In the genomic region with DNA sequence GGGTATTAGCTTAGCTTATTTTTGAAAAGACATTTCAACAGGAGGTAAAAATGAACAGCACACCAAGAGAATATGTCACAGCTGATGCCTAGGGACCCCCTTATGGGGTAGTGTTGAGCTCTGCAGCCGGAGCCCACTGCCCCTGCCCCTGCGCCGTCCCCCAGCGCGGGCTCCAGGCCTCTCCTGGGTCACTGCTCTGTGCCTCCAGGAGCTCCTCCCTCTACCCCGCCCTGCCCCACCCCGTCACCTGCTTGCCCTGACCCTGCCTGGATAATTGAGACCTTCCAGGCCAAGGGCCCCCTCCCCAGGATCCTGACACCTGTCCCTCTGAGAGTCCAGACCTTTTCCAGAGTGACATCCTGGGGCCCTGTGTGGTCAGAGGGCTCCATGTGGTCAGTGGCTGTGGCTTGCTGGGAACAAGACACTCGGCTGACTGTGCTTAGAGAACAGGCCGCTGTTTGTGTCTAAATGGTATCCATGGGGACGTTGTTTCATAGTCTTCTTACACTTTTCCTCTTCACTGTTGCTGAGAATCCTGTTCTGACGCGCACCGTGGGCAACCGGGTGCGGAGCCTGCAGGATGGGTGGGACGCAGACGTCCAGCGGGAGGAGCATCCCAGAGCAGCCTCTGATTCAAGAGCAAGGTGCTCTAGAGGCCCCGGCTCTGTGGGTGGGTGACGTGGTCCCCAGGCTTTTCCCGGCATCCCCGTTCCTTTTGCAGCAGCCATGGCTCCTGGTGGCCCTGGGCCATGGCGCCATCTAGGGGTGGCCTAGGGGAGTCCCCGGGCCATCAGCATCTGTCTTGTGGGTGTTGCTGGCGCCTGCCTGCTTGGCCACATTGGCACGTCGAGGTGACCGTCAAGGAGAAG, we compare ENCODE assay signal across 1 cellular context.
TF ChIP-seq lines count a peak whose summit lies in the region.

No MANE protein-coding gene starts in this region.

TF ChIP-seq in HepG2, 621 proteins besides CTCF, POLR2A, EP300 and RAD21 (continued from another document and continues in another):
- TF ChIP-seq KAT8 (CRISPR knock-in tag; IDR thresholded peaks at IDR 0.05) (peak; percentile 24; the same call in 1 of the 2 replicates), ZNF563 (CRISPR knock-in tag; IDR thresholded peaks at IDR 0.05) (no peak), FOSL2 (CRISPR knock-in tag; IDR thresholded peaks at IDR 0.05) (peak; percentile 53), HNRNPUL1 (IDR thresholded peaks at IDR 0.05; ENCODE audit: low read depth, low read length) (no peak), SALL2 (CRISPR knock-in tag; IDR thresholded peaks at IDR 0.05) (no peak), ZBTB42 (CRISPR knock-in tag; IDR thresholded peaks at IDR 0.05) (no peak), SOX13 (IDR thresholded peaks at IDR 0.05) (no peak), SOX13 (CRISPR knock-in tag; conservative IDR thresholded peaks at IDR 0.05 in 1 of 2, IDR thresholded peaks at IDR 0.05 in 1 of 2) (no peak), RBFOX2 (IDR thresholded peaks at IDR 0.05; ENCODE audit: low read depth, low read length) (no peak), ZNF746 (CRISPR knock-in tag; IDR thresholded peaks at IDR 0.05) (no peak), NONO (IDR thresholded peaks at IDR 0.05) (no peak), NONO (CRISPR knock-in tag; conservative IDR thresholded peaks at IDR 0.05) (no peak), ZSCAN31 (CRISPR knock-in tag; IDR thresholded peaks at IDR 0.05; ENCODE audit: low read depth) (0 out of 2 replicates have a peak, but pooled peaks have one; percentile 6), SNAPC4 (CRISPR knock-in tag; IDR thresholded peaks at IDR 0.05) (no peak), RARA (CRISPR knock-in tag; IDR thresholded peaks at IDR 0.05) (no peak), NR2F6 (IDR thresholded peaks at IDR 0.05) (peak; percentile 27; the same call in 1 of the 2 replicates), NR2F6 (CRISPR knock-in tag; IDR thresholded peaks at IDR 0.05) (peak; percentile 31; the same call in 1 of the 2 replicates), TAF1 (CRISPR knock-in tag; IDR thresholded peaks at IDR 0.05) (no peak), PRDM4 (CRISPR knock-in tag; IDR thresholded peaks at IDR 0.05; ENCODE audit: borderline replicate concordance) (no peak), ZBTB46 (CRISPR knock-in tag; IDR thresholded peaks at IDR 0.05; ENCODE audit: borderline replicate concordance) (no peak), ZNF383 (CRISPR knock-in tag; IDR thresholded peaks at IDR 0.05; ENCODE audit: borderline replicate concordance) (no peak), SMAD3 (CRISPR knock-in tag; IDR thresholded peaks at IDR 0.05) (0 out of 2 replicates have a peak, but pooled peaks have one; percentile 48), ZSCAN9 (CRISPR knock-in tag; IDR thresholded peaks at IDR 0.05; ENCODE audit: borderline replicate concordance) (no peak), GATAD2A (CRISPR knock-in tag; IDR thresholded peaks at IDR 0.05) (peak; percentile 60), ZFP1 (CRISPR knock-in tag; IDR thresholded peaks at IDR 0.05) (no peak), ZNF484 (CRISPR knock-in tag; IDR thresholded peaks at IDR 0.05; ENCODE audit: borderline replicate concordance, low read depth) (no peak), TRAFD1 (CRISPR knock-in tag; IDR thresholded peaks at IDR 0.05; ENCODE audit: borderline replicate concordance) (no peak), RFX1 (IDR thresholded peaks at IDR 0.05) (peak; percentile 24; the same call in 1 of the 2 replicates), MBNL3 (CRISPR knock-in tag; conservative IDR thresholded peaks at IDR 0.05) (no peak), HMGXB4 (CRISPR knock-in tag; IDR thresholded peaks at IDR 0.05; ENCODE audit: borderline replicate concordance in 1 of 2, low read depth in 1 of 2) (peak; percentile 54 to 80; a peak in 1 of 4 replicates), ZBTB21 (CRISPR knock-in tag; IDR thresholded peaks at IDR 0.05) (no peak), ZNF614 (CRISPR knock-in tag; IDR thresholded peaks at IDR 0.05; ENCODE audit: borderline replicate concordance) (no peak), ZNF430 (CRISPR knock-in tag; IDR thresholded peaks at IDR 0.05) (no peak), ZEB1 (IDR thresholded peaks at IDR 0.05; ENCODE audit: insufficient replicate concordance, low read depth) (no peak), POLR2AphosphoS2 (IDR thresholded peaks at IDR 0.05; ENCODE audit: low read depth, low read length) (no peak), SOX6 (IDR thresholded peaks at IDR 0.05) (no peak), SOX6 (CRISPR knock-in tag; IDR thresholded peaks at IDR 0.05) (peak; percentile 44), ETV5 (CRISPR knock-in tag; IDR thresholded peaks at IDR 0.05; ENCODE audit: borderline replicate concordance) (no peak), ZNF547 (CRISPR knock-in tag; IDR thresholded peaks at IDR 0.05) (0 out of 2 replicates have a peak, but pooled peaks have one; percentile 28), SYNCRIP (IDR thresholded peaks at IDR 0.05; ENCODE audit: insufficient read depth, low read depth, low read length) (no peak)
- TF ChIP-seq, protein P1, sequence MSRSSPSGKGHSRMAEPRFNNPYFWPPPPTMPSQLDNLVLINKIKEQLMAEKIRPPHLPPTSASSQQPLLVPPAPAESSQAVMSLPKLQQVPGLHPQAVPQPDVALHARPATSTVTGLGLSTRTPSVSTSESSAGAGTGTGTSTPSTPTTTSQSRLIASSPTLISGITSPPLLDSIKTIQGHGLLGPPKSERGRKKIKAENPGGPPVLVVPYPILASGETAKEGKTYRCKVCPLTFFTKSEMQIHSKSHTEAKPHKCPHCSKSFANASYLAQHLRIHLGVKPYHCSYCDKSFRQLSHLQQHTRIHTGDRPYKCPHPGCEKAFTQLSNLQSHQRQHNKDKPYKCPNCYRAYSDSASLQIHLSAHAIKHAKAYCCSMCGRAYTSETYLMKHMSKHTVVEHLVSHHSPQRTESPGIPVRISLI (CRISPR knock-in tag; IDR thresholded peaks at IDR 0.05; ENCODE audit: borderline replicate concordance), result no peak
- TF ChIP-seq, protein P2, sequence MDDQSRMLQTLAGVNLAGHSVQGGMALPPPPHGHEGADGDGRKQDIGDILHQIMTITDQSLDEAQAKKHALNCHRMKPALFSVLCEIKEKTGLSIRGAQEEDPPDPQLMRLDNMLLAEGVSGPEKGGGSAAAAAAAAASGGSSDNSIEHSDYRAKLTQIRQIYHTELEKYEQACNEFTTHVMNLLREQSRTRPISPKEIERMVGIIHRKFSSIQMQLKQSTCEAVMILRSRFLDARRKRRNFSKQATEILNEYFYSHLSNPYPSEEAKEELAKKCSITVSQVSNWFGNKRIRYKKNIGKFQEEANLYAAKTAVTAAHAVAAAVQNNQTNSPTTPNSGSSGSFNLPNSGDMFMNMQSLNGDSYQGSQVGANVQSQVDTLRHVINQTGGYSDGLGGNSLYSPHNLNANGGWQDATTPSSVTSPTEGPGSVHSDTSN (CRISPR knock-in tag; IDR thresholded peaks at IDR 0.05; ENCODE audit: borderline replicate concordance), result no peak
